In genomic region chr20:58392286-58392685, GRCh38 we compare ENCODE assay signal across 16 cellular contexts. TPM values are rescaled to one million over a fixed set of nuclear protein-coding genes. Genes with fewer than 3 reads are reported as not detected.
A peak's percentile ranks its signal among the peaks of the same experiment; 100 is the strongest.
DNase-seq lines count a peak whose midpoint lies in the region; ATAC-seq and TF ChIP-seq lines count a peak whose summit lies in the region.
"Had no signal": no experiment of that assay in that cellular context is flagged by ENCODE, and none has a peak within 500 bp of the region (broad histone marks: within the 10 kb centered on the region; RNA-seq: fewer than 3 reads in every experiment).

No MANE protein-coding gene starts in this region.

- H3K4me3 ChIP-seq in KMS-11 (IDR thresholded peaks at IDR 0.05; ENCODE audit: insufficient read depth, low read depth, low read length) (no peak overlapping the region), trophoblast cell (ENCODE audit: low read depth, low read length) (no peak overlapping the region)
- H3K4me3 ChIP-seq: esophagus squamous epithelium, Peyer's patch, tibial nerve had no signal

- no peak overlapping the region for H3K27ac Mint-ChIP-seq in T-helper 2 cell treated with Interferon-gamma antibody and Interleukin-4, amounts not matched to agents 5 μg/mL and 100 μg/mL, for 36 hours
- H3K27ac Mint-ChIP-seq in central memory CD8-positive, alpha-beta T cell (ENCODE audit: low read depth), result peak overlapping the region; percentile 46

- H3K4me3 Mint-ChIP-seq in T-helper 2 cell treated with Interferon-gamma antibody and Interleukin-4, amounts not matched to agents 5 μg/mL and 100 μg/mL, for 36 hours, result peak overlapping the region; percentile 45
- H3K4me3 Mint-ChIP-seq in central memory CD8-positive, alpha-beta T cell, result no peak overlapping the region

- peaks cover 34% of the 10 kb centered on the region for H3K36me3 Mint-ChIP-seq in T-helper 2 cell treated with Interferon-gamma antibody and Interleukin-4, amounts not matched to agents 5 μg/mL and 100 μg/mL, for 36 hours (ENCODE audit: low read depth)
- peaks cover 13% of the 10 kb centered on the region for H3K36me3 Mint-ChIP-seq in central memory CD8-positive, alpha-beta T cell (ENCODE audit: insufficient read depth)

- H3K9me3 Mint-ChIP-seq in T-helper 2 cell treated with Interferon-gamma antibody and Interleukin-4, amounts not matched to agents 5 μg/mL and 100 μg/mL, for 36 hours, result no peaks in the 10 kb centered on the region
- H3K9me3 Mint-ChIP-seq in central memory CD8-positive, alpha-beta T cell, result no peaks in the 10 kb centered on the region

- no peak overlapping the region for H4K8ac ChIP-seq in trophoblast cell (ENCODE audit: low read depth, low read length)

- WGBS in trophoblast cell (ENCODE audit: extremely low coverage, insufficient coverage, insufficient read length), result no CpG with 5 or more reads among the region's 4 CpGs

- H3K4me2 ChIP-seq in KMS-11 (peak overlapping the region; percentile 5; the same call in 1 of the 2 replicates), trophoblast cell (ENCODE audit: low read length) (no peak overlapping the region)

- peaks cover 20% of the 10 kb centered on the region for H4K20me1 ChIP-seq in KMS-11 (ENCODE audit: insufficient read depth)

- H2AFZ ChIP-seq in KMS-11 (ENCODE audit: low read depth) (no peak overlapping the region), trophoblast cell (ENCODE audit: insufficient read depth, low read length, poor library complexity) (no peak overlapping the region)

- in situ Hi-C loops in ACHN (cut with HindIII; ENCODE audit: low pct_ligation_motif_present, low pct_unique_long_range_greater_than_20kb, low sequenced_read_pairs), result no loop called here

- H2AK5ac ChIP-seq in trophoblast cell (ENCODE audit: low read length), result no peak overlapping the region

- no peaks in the 10 kb centered on the region for H3K27me3 Mint-ChIP-seq in T-helper 2 cell treated with Interferon-gamma antibody and Interleukin-4, amounts not matched to agents 5 μg/mL and 100 μg/mL, for 36 hours (ENCODE audit: low read depth)
- no peaks in the 10 kb centered on the region for H3K27me3 Mint-ChIP-seq in central memory CD8-positive, alpha-beta T cell

- H3K27me3 ChIP-seq in KMS-11 (ENCODE audit: insufficient read depth, low read depth) (no peaks in the 10 kb centered on the region), trophoblast cell (ENCODE audit: insufficient read depth, low read length) (no peaks in the 10 kb centered on the region)
- H3K27me3 ChIP-seq: esophagus squamous epithelium, Peyer's patch, tibial nerve had no signal

- no peak for TF ChIP-seq CTCF in KMS-11 (conservative IDR thresholded peaks at IDR 0.05; ENCODE audit: low read depth, low read length)

- no peak overlapping the region for H2BK12ac ChIP-seq in trophoblast cell (ENCODE audit: low read length)

- H3K9ac ChIP-seq in KMS-11 (no peak overlapping the region), trophoblast cell (ENCODE audit: low read length) (no peak overlapping the region)

- no peak overlapping the region for H3K23ac ChIP-seq in trophoblast cell (ENCODE audit: low read length)

- H4K91ac ChIP-seq in trophoblast cell (ENCODE audit: low read depth, low read length), result no peak overlapping the region

- peaks cover 7% of the 10 kb centered on the region for H3K79me1 ChIP-seq in trophoblast cell (ENCODE audit: low read length)

- H2BK120ac ChIP-seq in trophoblast cell (ENCODE audit: insufficient read depth, low read length, poor library complexity), result no peak overlapping the region

- H3K18ac ChIP-seq in trophoblast cell (ENCODE audit: low read length), result no peak overlapping the region

- H3K14ac ChIP-seq in trophoblast cell (ENCODE audit: low read length), result no peak overlapping the region

- no peak overlapping the region for H4K12ac ChIP-seq in trophoblast cell (ENCODE audit: low read depth, low read length)

- H3K4ac ChIP-seq in trophoblast cell (ENCODE audit: low read depth, low read length), result peak overlapping the region; percentile 86

- H3K79me2 ChIP-seq in KMS-11 (ENCODE audit: insufficient read depth, low read depth) (peaks cover 81% of the 10 kb centered on the region), trophoblast cell (ENCODE audit: control insufficient read depth, insufficient read depth, low read length, poor library complexity) (peaks cover 18% of the 10 kb centered on the region)

- no peaks in the 10 kb centered on the region for H3K9me3 ChIP-seq in trophoblast cell (ENCODE audit: insufficient read depth, low read depth, low read length)
- H3K9me3 ChIP-seq: esophagus squamous epithelium, Peyer's patch had no signal

- no peak for ATAC-seq in central memory CD8-positive, alpha-beta T cell (replicated peaks; ENCODE audit: extremely low read depth, poor library complexity, severe bottlenecking)
- no peak for ATAC-seq in GM21786 (IDR thresholded peaks at IDR 0.05; ENCODE audit: unreplicated experiment)

- peaks cover 49% of the 10 kb centered on the region for H3K4me1 Mint-ChIP-seq in T-helper 2 cell treated with Interferon-gamma antibody and Interleukin-4, amounts not matched to agents 5 μg/mL and 100 μg/mL, for 36 hours (ENCODE audit: low read depth)
- H3K4me1 Mint-ChIP-seq in central memory CD8-positive, alpha-beta T cell, result peaks cover 57% of the 10 kb centered on the region

- DNase-seq in T-helper 2 cell treated with Interferon-gamma antibody and Interleukin-4, amounts not matched to agents 5 μg/mL and 100 μg/mL, for 36 hours (ENCODE audit: low spot score), result no peak
- no peak for DNase-seq in T-helper 2 cell
- no peak for DNase-seq in central memory CD8-positive, alpha-beta T cell (ENCODE audit: low spot score in 2 of 2)
- DNase-seq in trophoblast cell, result no peak
- no peak for DNase-seq in ACHN
- no peak for DNase-seq in NCI-H2081 (lab: John Stamatoyannopoulos, UW)
- DNase-seq: activated CD4-positive, CD25-positive, alpha-beta regulatory T cell; activated CD8-positive, alpha-beta memory T cell treated with anti-CD3 and anti-CD28 coated beads, Interleukin-2, amount 50 U/mL, for 48 hours; esophagus squamous epithelium; NCI-H1417 treated with DMSO at 0.1 percent for 48 hours; NCI-H82; Peyer's patch; stimulated activated CD4-positive, alpha-beta T cell treated with anti-CD3 and anti-CD28 coated beads, Interleukin-4, amount 100 ng/mL, for 4 hours had no signal

- no peak overlapping the region for H2BK5ac ChIP-seq in trophoblast cell (ENCODE audit: low read depth, low read length, poor library complexity)

- H3K4me1 ChIP-seq in KMS-11 (ENCODE audit: low read depth, poor library complexity, severe bottlenecking), result peaks cover 35% of the 10 kb centered on the region
- peaks cover 2 to 9% of the 10 kb centered on the region in 2 experiments for H3K4me1 ChIP-seq in trophoblast cell (ENCODE audit: control insufficient read depth in 1 of 2, insufficient read depth in 2 of 2, low read length in 2 of 2)

- H3K36me3 ChIP-seq in KMS-11 (ENCODE audit: insufficient read depth), result no peaks in the 10 kb centered on the region; the same call in 1 of the 2 replicates
- no peaks in the 10 kb centered on the region for H3K36me3 ChIP-seq in trophoblast cell (ENCODE audit: control insufficient read depth in 1 of 2, insufficient read depth in 2 of 2, low read length in 2 of 2)
- H3K36me3 ChIP-seq: Peyer's patch, tibial nerve had no signal

- H3K27ac ChIP-seq in KMS-11 (no peak overlapping the region), trophoblast cell (ENCODE audit: low read depth, low read length) (no peak overlapping the region)
- H3K27ac ChIP-seq: esophagus squamous epithelium, Peyer's patch, tibial nerve had no signal

RNA-seq across cellular contexts. Expression of gene VAPB, which starts 3.3 kb away (rescaled TPM):
- 34.8 and 35.3 TPM in 2 replicates for polyA plus RNA-seq in trophoblast cell (2013)
